18 cellular contexts compared by ENCODE assay signal in the genomic region with DNA sequence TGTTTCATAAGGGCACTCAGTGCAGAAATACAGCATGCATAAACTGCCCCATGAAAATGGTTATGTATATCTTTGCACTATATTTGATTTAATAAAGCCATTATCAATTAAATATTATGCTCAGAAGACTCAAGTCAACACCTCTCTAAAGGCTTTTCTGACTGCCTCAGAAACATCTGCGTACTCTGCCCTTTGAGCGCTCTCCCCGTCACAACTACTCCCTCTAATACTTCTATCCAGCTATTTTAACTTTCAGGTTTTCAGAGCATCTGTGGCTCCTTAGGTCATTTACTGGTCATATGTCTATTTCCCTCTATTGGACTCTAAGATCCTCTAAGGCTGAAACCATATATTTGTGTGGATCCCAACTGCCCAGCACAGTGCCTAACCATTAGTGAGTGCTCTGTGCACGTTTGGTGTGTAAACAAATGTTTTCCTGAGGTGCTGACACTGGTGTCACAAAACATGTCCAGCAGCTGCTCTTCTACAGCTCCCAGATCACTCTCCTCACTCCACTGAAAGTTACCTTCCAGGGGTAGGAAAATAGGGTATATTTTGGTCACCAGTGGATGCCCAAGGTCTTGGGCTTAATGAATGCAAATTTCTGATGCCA.
DNase-seq lines count a peak whose midpoint lies in the region; ATAC-seq and TF ChIP-seq lines count a peak whose summit lies in the region.
"Had no signal": no experiment of that assay in that cellular context is flagged by ENCODE, and none has a peak within 500 bp of the region (broad histone marks: within the 10 kb centered on the region; RNA-seq: fewer than 3 reads in every experiment).

No MANE protein-coding gene starts in this region.

- H3K36me3 Mint-ChIP-seq in activated naive CD4-positive, alpha-beta T cell treated with anti-CD3 and anti-CD28 coated beads, Interleukin-2, amount 50 U/mL, for 24 hours: peaks cover 5% of the 10 kb centered on the region

- H2AFZ ChIP-seq in PC-9: no peak overlapping the region

- intact Hi-C loops in PC-9 (cut with micrococcal nuclease; ENCODE audit: unreplicated experiment): no loop called here

- H3K4me2 ChIP-seq in PC-9: peak overlapping the region; percentile 36; the same call in 1 of the 2 replicates

- H3K36me3 ChIP-seq in PC-9 (ENCODE audit: low read depth): no peaks in the 10 kb centered on the region
- no peaks in the 10 kb centered on the region for H3K36me3 ChIP-seq in liver (ENCODE audit: control insufficient read depth in 4 of 4, insufficient read depth in 3 of 4, low read depth in 1 of 4, low read length in 3 of 4)
- no peaks in the 10 kb centered on the region for H3K36me3 ChIP-seq in skeletal muscle tissue (ENCODE audit: control insufficient read depth in 3 of 3, insufficient read depth in 3 of 3, low read length in 3 of 3)

- H3K27me3 Mint-ChIP-seq in activated naive CD4-positive, alpha-beta T cell treated with anti-CD3 and anti-CD28 coated beads, Interleukin-2, amount 50 U/mL, for 24 hours: no peaks in the 10 kb centered on the region

- POLR2A ChIA-PET in PC-9 (lab: Charles Lee; ENCODE audit: unreplicated experiment): no interaction called here

- ATAC-seq in GM21423 (IDR thresholded peaks at IDR 0.05; ENCODE audit: unreplicated experiment): no peak

- no peaks in the 10 kb centered on the region for H3K4me1 Mint-ChIP-seq in activated naive CD4-positive, alpha-beta T cell treated with anti-CD3 and anti-CD28 coated beads, Interleukin-2, amount 50 U/mL, for 24 hours

- H3K9me2 ChIP-seq in PC-9 (ENCODE audit: insufficient read depth): no peaks in the 10 kb centered on the region

- TF ChIP-seq CTCF in PC-9 (conservative IDR thresholded peaks at IDR 0.05) (no peak), liver (IDR thresholded peaks at IDR 0.05; ENCODE audit: low read depth, low read length, missing input control) (no peak)

- H3K27ac Mint-ChIP-seq in activated naive CD4-positive, alpha-beta T cell treated with anti-CD3 and anti-CD28 coated beads, Interleukin-2, amount 50 U/mL, for 24 hours: peak overlapping the region; percentile 21

- no peaks in the 10 kb centered on the region for H3K9me3 Mint-ChIP-seq in activated naive CD4-positive, alpha-beta T cell treated with anti-CD3 and anti-CD28 coated beads, Interleukin-2, amount 50 U/mL, for 24 hours
- H3K9me3 Mint-ChIP-seq: CD14-positive monocyte, HFFc6 had no signal

- CTCF ChIA-PET in PC-9 (lab: Charles Lee): no interaction called here

- no peak overlapping the region for H3K4me3 Mint-ChIP-seq in activated naive CD4-positive, alpha-beta T cell treated with anti-CD3 and anti-CD28 coated beads, Interleukin-2, amount 50 U/mL, for 24 hours
- H3K4me3 Mint-ChIP-seq: CD14-positive monocyte had no signal

- 50% methylated on average over 4 of the region's 4 CpGs for WGBS in liver

- no peak overlapping the region for H3K4me3 ChIP-seq in PC-9
- H3K4me3 ChIP-seq in liver (ENCODE audit: low read depth in 1 of 3, low read length in 3 of 3): no peak overlapping the region
- no peak overlapping the region for H3K4me3 ChIP-seq in skeletal muscle tissue (ENCODE audit: low read length in 3 of 3)

- 0 out of 2 replicates have a peak, but pooled peaks cover 3% of the 10 kb centered on the region for H4K20me1 ChIP-seq in PC-9 (ENCODE audit: insufficient read depth)

- BruUV-seq in PC-9 (replicated peaks; lab: Mats Ljungman, UMichigan): no TSS peak

- DNase-seq in activated naive CD4-positive, alpha-beta T cell treated with anti-CD3 and anti-CD28 coated beads, Interleukin-2, amount 50 U/mL, for 16 hours: no peak
- no peak for DNase-seq in PC-9
- no peak for DNase-seq in NCI-H2029 treated with DMSO at 0.1 percent for 48 hours (lab: John Stamatoyannopoulos, UW)
- no peak for DNase-seq in activated T-cell treated with anti-CD3 and anti-CD28 coated beads, Interleukin-2, amount 50 U/mL, for 48 hours
- DNase-seq: 8988T, COR-L47, DMS53, HFFc6, KG1, NCI-H1105 treated with DMSO at 0.1 percent for 48 hours, NCI-H187 treated with DMSO at 0.1 percent for 48 hours, NCI-H2171, NCI-H82 had no signal

- H3K4me1 ChIP-seq in PC-9 (replicated peaks; ENCODE audit: insufficient read depth) (peaks cover 22% of the 10 kb centered on the region), liver (ENCODE audit: control insufficient read depth in 4 of 4, insufficient read depth in 4 of 4, low read length in 3 of 4) (peaks cover 10 to 55% (median 45%) of the 10 kb centered on the region in 4 donors), skeletal muscle tissue (ENCODE audit: control insufficient read depth in 3 of 3, insufficient read depth in 3 of 3, low read length in 3 of 3) (peaks cover 27 to 35% (median 34%) of the 10 kb centered on the region in 3 donors)

- H3F3A ChIP-seq in PC-9 (ENCODE audit: insufficient read depth, low read depth): peaks cover 17% of the 10 kb centered on the region

- TF ChIP-seq RAD21 in liver (IDR thresholded peaks at IDR 0.05): no peak

- H3K27me3 ChIP-seq in PC-9 (ENCODE audit: insufficient read depth, low read depth) (no peaks in the 10 kb centered on the region), liver (ENCODE audit: control insufficient read depth in 4 of 4, insufficient read depth in 4 of 4, low read length in 3 of 4) (no peaks in the 10 kb centered on the region), skeletal muscle tissue (ENCODE audit: control insufficient read depth in 3 of 3, insufficient read depth in 3 of 3, low read length in 3 of 3) (no peaks in the 10 kb centered on the region)

- H3K9ac ChIP-seq in liver (ENCODE audit: low read depth in 1 of 2, low read length in 2 of 2) (peak overlapping the region in 1 of 2 donors; percentile 6), skeletal muscle tissue (ENCODE audit: low read depth in 1 of 3, low read length in 3 of 3) (no peak overlapping the region)

- H3K9me3 ChIP-seq in PC-9 (ENCODE audit: insufficient read depth, low read depth) (no peaks in the 10 kb centered on the region), liver (ENCODE audit: control insufficient read depth in 4 of 4, low read length in 3 of 4) (no peaks in the 10 kb centered on the region), skeletal muscle tissue (ENCODE audit: control insufficient read depth in 3 of 3, low read length in 3 of 3) (no peaks in the 10 kb centered on the region)

- H3K27ac ChIP-seq in PC-9 (no peak overlapping the region), liver (ENCODE audit: low read depth in 1 of 2, low read length in 2 of 2) (peak overlapping the region; percentile 66 to 71), skeletal muscle tissue (ENCODE audit: low read depth, low read length) (peak overlapping the region; percentile 88)

- H3K79me2 ChIP-seq in PC-9 (ENCODE audit: low read depth): no peaks in the 10 kb centered on the region

TF ChIP-seq in liver, 16 proteins besides CTCF, POLR2A, EP300 and RAD21:
- TF ChIP-seq, protein P1, sequence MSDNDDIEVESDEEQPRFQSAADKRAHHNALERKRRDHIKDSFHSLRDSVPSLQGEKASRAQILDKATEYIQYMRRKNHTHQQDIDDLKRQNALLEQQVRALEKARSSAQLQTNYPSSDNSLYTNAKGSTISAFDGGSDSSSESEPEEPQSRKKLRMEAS (IDR thresholded peaks at IDR 0.05): no peak
- TF ChIP-seq JUND (IDR thresholded peaks at IDR 0.05) (no peak), HNF4A (conservative IDR thresholded peaks at IDR 0.05) (peak; percentile 51 to 62), FOXA1 (IDR thresholded peaks at IDR 0.05) (no peak), SP1 (IDR thresholded peaks at IDR 0.05) (peak; percentile 15), FOXA2 (IDR thresholded peaks at IDR 0.05) (no peak), NR2F2 (IDR thresholded peaks at IDR 0.05) (no peak), HNF4G (IDR thresholded peaks at IDR 0.05) (no peak), GABPA (IDR thresholded peaks at IDR 0.05 in 1 of 2, conservative IDR thresholded peaks at IDR 0.05 in 1 of 2) (no peak), EGR1 (IDR thresholded peaks at IDR 0.05; ENCODE audit: low read depth in 2 of 2) (no peak)
- TF ChIP-seq, protein P2, sequence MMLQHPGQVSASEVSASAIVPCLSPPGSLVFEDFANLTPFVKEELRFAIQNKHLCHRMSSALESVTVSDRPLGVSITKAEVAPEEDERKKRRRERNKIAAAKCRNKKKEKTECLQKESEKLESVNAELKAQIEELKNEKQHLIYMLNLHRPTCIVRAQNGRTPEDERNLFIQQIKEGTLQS (IDR thresholded peaks at IDR 0.05): no peak
TF ChIP-seq in liver: peak in this region for 2.
